ENCODE assay signal across 8 cellular contexts in genomic region chr16:66741131-66741900, GRCh38. TPM values are rescaled to one million over a fixed set of nuclear protein-coding genes. Genes with fewer than 3 reads are reported as not detected.
DNase-seq lines count a peak whose midpoint lies in the region; ATAC-seq and TF ChIP-seq lines count a peak whose summit lies in the region.

No MANE protein-coding gene starts in this region.

- 8 to 9% (median 9%) methylated on average over 10 of the region's 10 CpGs for WGBS in psoas muscle, 3 donors

- peak; percentile 85 for DNase-seq in HFFc6
- peak; percentile 96 for DNase-seq in adipocyte (ENCODE audit: low read depth)
- DNase-seq in Right ventricle myocardium superior: peak; percentile 91
- DNase-seq in psoas muscle: peak; percentile 84 to 93
- DNase-seq in T-helper 1 cell: no peak
- no peak for DNase-seq in central memory CD4-positive, alpha-beta T cell
- DNase-seq in NCI-H774 (lab: John Stamatoyannopoulos, UW): no peak

- peak overlapping the region; percentile 83 for H3K27ac ChIP-seq in psoas muscle

- no peaks in the 10 kb centered on the region for H3K9me3 Mint-ChIP-seq in HFFc6

- TF ChIP-seq CTCF in HFFc6 (IDR thresholded peaks at IDR 0.05): no peak
- no peak for TF ChIP-seq CTCF in psoas muscle (IDR thresholded peaks at IDR 0.05)

- H3K4me1 ChIP-seq in adipocyte (ENCODE audit: control insufficient read depth, insufficient read depth, low read length): peaks cover 31% of the 10 kb centered on the region
- peaks cover 42% of the 10 kb centered on the region for H3K4me1 ChIP-seq in psoas muscle

- no peaks in the 10 kb centered on the region; the same call in 1 of the 2 replicates for H3K27me3 Mint-ChIP-seq in HFFc6 (ENCODE audit: insufficient read depth)

- intact Hi-C loops in Right ventricle myocardium superior (cut with DNase I): no loop called here
- intact Hi-C loops in psoas muscle (cut with DNase I): no loop called here

- H3K36me3 Mint-ChIP-seq in HFFc6 (ENCODE audit: low read depth): peaks cover 19% of the 10 kb centered on the region

- H3K9ac ChIP-seq in adipocyte (ENCODE audit: low read length): peak overlapping the region; percentile 74

- H3K4me3 Mint-ChIP-seq in HFFc6: peak overlapping the region; percentile 65

- H3K9me3 ChIP-seq in adipocyte (ENCODE audit: control insufficient read depth, low read length): no peaks in the 10 kb centered on the region
- no peaks in the 10 kb centered on the region for H3K9me3 ChIP-seq in psoas muscle

- H3K27me3 ChIP-seq in adipocyte (replicated peaks; ENCODE audit: control insufficient read depth, insufficient read depth, low read length) (no peaks in the 10 kb centered on the region), psoas muscle (ENCODE audit: insufficient read depth in 3 of 3, low read length in 2 of 3) (no peaks in the 10 kb centered on the region)

- ATAC-seq in Right ventricle myocardium superior (ENCODE audit: poor library complexity) (peak; percentile 97), psoas muscle (peak; percentile 96 to 98 (median 98)), GM19351 (IDR thresholded peaks at IDR 0.05; ENCODE audit: unreplicated experiment) (no peak)

- H3K4me1 Mint-ChIP-seq in HFFc6 (ENCODE audit: low read depth): peaks cover 36% of the 10 kb centered on the region

- H3K27ac Mint-ChIP-seq in HFFc6: peak overlapping the region; percentile 94

- H3K4me3 ChIP-seq in adipocyte (ENCODE audit: low read length) (peak overlapping the region; percentile 38), psoas muscle (peak overlapping the region; percentile 23)

- peaks cover 75% of the 10 kb centered on the region for H3K36me3 ChIP-seq in adipocyte (ENCODE audit: control insufficient read depth, insufficient read depth, low read length, severe bottlenecking)
- H3K36me3 ChIP-seq in psoas muscle (ENCODE audit: insufficient read depth in 1 of 2, low read depth in 1 of 2): peaks cover 12 to 70% of the 10 kb centered on the region in 2 donors

RNA-seq across cellular contexts. Expression of gene DYNC1LI2, which starts 10.1 kb away (rescaled TPM):
- 100 to 1,000 TPM in 3 of 6 experiments, 10 to 100 TPM in 3; 84.7 to 103 (median 99.7) TPM for total RNA-seq in HFFc6 (2021; fragmentation: NEBNext Ultra II Directional; extraction: Animal tissue kit (Norgen Biotek cat#: 25700))
- total RNA-seq in Right ventricle myocardium superior: 66.9 TPM
- total RNA-seq in psoas muscle: 10 to 100 TPM; 60.4 to 68.7 (median 64.8) TPM
- polyA plus RNA-seq in psoas muscle: 10 to 100 TPM; 30.8 to 76.0 (median 38.3) TPM

RNA-seq across cellular contexts. Expression of gene CMTM4, which starts 44.8 kb away (rescaled TPM):
- total RNA-seq in HFFc6 (2021; fragmentation: NEBNext Ultra II Directional; extraction: Animal tissue kit (Norgen Biotek cat#: 25700)): 10 to 100 TPM; 14.2 to 22.0 (median 18.8) TPM
- total RNA-seq in Right ventricle myocardium superior: 10.1 TPM
- total RNA-seq in psoas muscle: 10 to 100 TPM in 1 of 4 donors, 1 to 10 TPM in 3; 7.7 to 10.3 (median 9.1) TPM
- 1 to 10 TPM; 2.3 to 4.1 (median 2.4) TPM for polyA plus RNA-seq in psoas muscle

Comparison
In these comparisons a context has a peak if more than half of its experiments do, and no peak if none do; other contexts are left out.
1. DNase-seq: peak in HFFc6 (single experiment), adipocyte (single experiment), Right ventricle myocardium superior (single experiment) and psoas muscle (2 of 2); none in T-helper 1 cell (0 of 5), central memory CD4-positive, alpha-beta T cell (single experiment) and NCI-H774 (single experiment).